ENCODE assay signal across 26 cellular contexts in the genomic region with DNA sequence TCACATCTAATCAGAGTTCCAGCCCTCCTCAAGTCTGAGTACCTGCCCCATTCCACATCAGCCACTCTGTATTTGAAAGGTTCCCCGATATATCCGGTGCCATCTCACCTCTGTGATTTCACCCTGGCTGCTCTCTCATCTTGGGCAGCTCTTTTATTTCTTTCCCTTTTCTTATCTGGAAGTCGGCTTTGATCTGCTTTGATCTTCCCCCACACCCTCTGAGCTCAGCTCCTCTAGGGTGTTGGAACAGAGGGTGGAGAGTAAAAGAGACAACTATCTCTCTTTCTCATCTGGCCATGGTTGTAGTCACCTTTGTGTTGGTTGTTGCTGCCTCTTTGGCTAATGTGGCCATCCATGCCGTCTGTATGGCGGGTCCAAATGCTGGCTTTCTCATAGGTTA.
"Had no signal": no experiment of that assay in that cellular context is flagged by ENCODE, and none has a peak within 500 bp of the region (broad histone marks: within the 10 kb centered on the region; RNA-seq: fewer than 3 reads in every experiment).

No MANE protein-coding gene starts in this region.

- H3K4me3 Mint-ChIP-seq: mesothelial cell of epicardium; naive B cell; natural killer cell treated with Interleukin-12 subunit alpha and Interleukin-12 subunit beta and Interleukin-15 and Interleukin-18, amount 100 ng/mL, for 72 hours; stimulated activated memory B cell treated with anti-CD40 and anti-IgM and Interleukin-4, amounts not matched to agents 10 μg/mL and 1 μg/mL and 100 μg/mL, for 72 hours; stimulated activated naive CD8-positive, alpha-beta T cell treated with anti-CD3 and anti-CD28 coated beads, Interleukin-15, amount 100 ng/mL, for 72 hours had no signal

- H3K4me2 ChIP-seq: hepatocyte had no signal

- DNase-seq: islet precursor cell; left ventricle myocardium inferior; mesendoderm; naive B cell; ovary; retina; right cardiac atrium; stimulated activated CD4-positive, alpha-beta T cell treated with anti-CD3 and anti-CD28 coated beads, Interleukin-12 subunit alpha, Interleukin-12 subunit beta, amount 100 ng/mL, for 4 hours; stimulated activated CD4-positive, alpha-beta T cell treated with anti-CD3 and anti-CD28 coated beads, Interleukin-2, amount 100 ng/mL, for 48 hours; stimulated activated CD4-positive, alpha-beta T cell treated with anti-CD3 and anti-CD28 coated beads, Interleukin-4, amount 100 ng/mL, for 4 hours; stimulated activated CD8-positive, alpha-beta memory T cell treated with anti-CD3 and anti-CD28 coated beads, Interleukin-4, amount 100 ng/mL, for 48 hours; stimulated activated naive CD4-positive, alpha-beta T cell treated with Interleukin-2 at 50 U/mL for 16 hours; stimulated activated naive CD8-positive, alpha-beta T cell treated with anti-CD3 and anti-CD28 coated beads, Interleukin-15, amount 100 ng/mL, for 72 hours; testis; thyroid gland; transverse colon; upper lobe of left lung had no signal

- H3K36me3 ChIP-seq: left ventricle myocardium inferior, ovary, thyroid gland, transverse colon, upper lobe of left lung, vagina had no signal

- H3K4me1 ChIP-seq: left ventricle myocardium inferior, testis, thyroid gland, upper lobe of left lung, vagina had no signal

- H3K4me1 Mint-ChIP-seq: mesothelial cell of epicardium; naive B cell; stimulated activated memory B cell treated with anti-CD40 and anti-IgM and Interleukin-4, amounts not matched to agents 10 μg/mL and 1 μg/mL and 100 μg/mL, for 72 hours; stimulated activated naive CD8-positive, alpha-beta T cell treated with anti-CD3 and anti-CD28 coated beads, Interleukin-15, amount 100 ng/mL, for 72 hours had no signal

- H3K9me3 ChIP-seq: left ventricle myocardium inferior, ovary, testis, thyroid gland, transverse colon, upper lobe of left lung, vagina had no signal

- H3K27me3 ChIP-seq: ovary, testis, thyroid gland, transverse colon, upper lobe of left lung, vagina had no signal

- H3K79me2 ChIP-seq: hepatocyte had no signal

- H2AFZ ChIP-seq: hepatocyte had no signal

- H3K9me3 Mint-ChIP-seq: mesothelial cell of epicardium; naive B cell; natural killer cell treated with Interleukin-12 subunit alpha and Interleukin-12 subunit beta and Interleukin-15 and Interleukin-18, amount 100 ng/mL, for 72 hours; stimulated activated memory B cell treated with anti-CD40 and anti-IgM and Interleukin-4, amounts not matched to agents 10 μg/mL and 1 μg/mL and 100 μg/mL, for 72 hours; stimulated activated naive CD8-positive, alpha-beta T cell treated with anti-CD3 and anti-CD28 coated beads, Interleukin-15, amount 100 ng/mL, for 72 hours had no signal

- H3K27ac Mint-ChIP-seq: mesothelial cell of epicardium; naive B cell; natural killer cell treated with Interleukin-12 subunit alpha and Interleukin-12 subunit beta and Interleukin-15 and Interleukin-18, amount 100 ng/mL, for 72 hours; progenitor cell of endocrine pancreas; stimulated activated memory B cell treated with anti-CD40 and anti-IgM and Interleukin-4, amounts not matched to agents 10 μg/mL and 1 μg/mL and 100 μg/mL, for 72 hours; stimulated activated naive CD8-positive, alpha-beta T cell treated with anti-CD3 and anti-CD28 coated beads, Interleukin-15, amount 100 ng/mL, for 72 hours had no signal

- H3K36me3 Mint-ChIP-seq: mesothelial cell of epicardium; naive B cell; natural killer cell treated with Interleukin-12 subunit alpha and Interleukin-12 subunit beta and Interleukin-15 and Interleukin-18, amount 100 ng/mL, for 72 hours had no signal

- H3K4me3 ChIP-seq: hepatocyte, left ventricle myocardium inferior, lung, ovary, skin epidermis, testis, thyroid gland, transverse colon, upper lobe of left lung, vagina had no signal

- ATAC-seq: natural killer cell treated with Interleukin-12 subunit alpha and Interleukin-12 subunit beta and Interleukin-15 and Interleukin-18, amount 100 ng/mL, for 72 hours; right cardiac atrium; sciatic nerve; stimulated activated memory B cell treated with anti-CD40 and anti-IgM and Interleukin-4, amounts not matched to agents 10 μg/mL and 1 μg/mL and 100 μg/mL, for 72 hours; stimulated activated naive CD8-positive, alpha-beta T cell treated with anti-CD3 and anti-CD28 coated beads, Interleukin-15, amount 100 ng/mL, for 72 hours had no signal

- H3K27me3 Mint-ChIP-seq: naive B cell; stimulated activated memory B cell treated with anti-CD40 and anti-IgM and Interleukin-4, amounts not matched to agents 10 μg/mL and 1 μg/mL and 100 μg/mL, for 72 hours; stimulated activated naive CD8-positive, alpha-beta T cell treated with anti-CD3 and anti-CD28 coated beads, Interleukin-15, amount 100 ng/mL, for 72 hours had no signal

- H3K27ac ChIP-seq: hepatocyte, left ventricle myocardium inferior, ovary, skin epidermis, testis, thyroid gland, transverse colon, upper lobe of left lung, vagina had no signal
